In genomic region chr2:88220733-88221132, GRCh38 we compare ENCODE assay signal across 15 cellular contexts.
"Had no signal": no experiment of that assay in that cellular context is flagged by ENCODE, and none has a peak within 500 bp of the region (broad histone marks: within the 10 kb centered on the region; RNA-seq: fewer than 3 reads in every experiment).

No MANE protein-coding gene starts in this region.

- H3K36me3 ChIP-seq: ovary, thoracic aorta, upper lobe of right lung had no signal

- H3K4me1 Mint-ChIP-seq: activated naive CD8-positive, alpha-beta T cell treated with anti-CD3 and anti-CD28 coated beads, Interleukin-2, amount 50 U/mL, for 24 hours; mesothelial cell of epicardium; stimulated activated effector memory CD8-positive, alpha-beta T cell treated with anti-CD3 and anti-CD28 coated beads, Interleukin-12 subunit alpha, Interleukin-12 subunit beta, amount 100 ng/mL, for 72 hours had no signal

- H3K36me3 Mint-ChIP-seq: mesothelial cell of epicardium; stimulated activated effector memory CD8-positive, alpha-beta T cell treated with anti-CD3 and anti-CD28 coated beads, Interleukin-12 subunit alpha, Interleukin-12 subunit beta, amount 100 ng/mL, for 72 hours had no signal

- ATAC-seq: left cardiac atrium; stimulated activated effector memory CD8-positive, alpha-beta T cell treated with anti-CD3 and anti-CD28 coated beads, Interleukin-12 subunit alpha, Interleukin-12 subunit beta, amount 100 ng/mL, for 72 hours; upper lobe of right lung had no signal

- H3K4me3 Mint-ChIP-seq: activated naive CD4-positive, alpha-beta T cell treated with anti-CD3 and anti-CD28 coated beads for 36 hours; activated naive CD8-positive, alpha-beta T cell treated with anti-CD3 and anti-CD28 coated beads, Interleukin-2, amount 50 U/mL, for 24 hours; dendritic cell treated with granulocyte-macrophage colony-stimulating factor and Interleukin-4, amounts not matched to agents 40 ng/mL and 50 ng/mL, for 4 days; mesothelial cell of epicardium; stimulated activated effector memory CD8-positive, alpha-beta T cell treated with anti-CD3 and anti-CD28 coated beads, Interleukin-12 subunit alpha, Interleukin-12 subunit beta, amount 100 ng/mL, for 72 hours; T-helper 2 cell treated with Interferon-gamma antibody and Interleukin-4, amounts not matched to agents 5 μg/mL and 100 μg/mL, for 36 hours had no signal

- H3K9me3 Mint-ChIP-seq: activated naive CD4-positive, alpha-beta T cell treated with anti-CD3 and anti-CD28 coated beads for 36 hours; activated naive CD8-positive, alpha-beta T cell treated with anti-CD3 and anti-CD28 coated beads, Interleukin-2, amount 50 U/mL, for 24 hours; activated T-helper 2 cell treated with anti-CD3 and anti-CD28 coated beads, Interferon-gamma antibody, Interleukin-2, Interleukin-4, amounts not matched to agents 10 μg/mL and 5 μg/mL and 100 μg/mL, durations not matched to agents 14 hours and 24 hours and 36 hours; dendritic cell treated with granulocyte-macrophage colony-stimulating factor and Interleukin-4, amounts not matched to agents 40 ng/mL and 50 ng/mL, for 4 days; mesothelial cell of epicardium; stimulated activated effector memory CD8-positive, alpha-beta T cell treated with anti-CD3 and anti-CD28 coated beads, Interleukin-12 subunit alpha, Interleukin-12 subunit beta, amount 100 ng/mL, for 72 hours; T-helper 2 cell treated with Interferon-gamma antibody and Interleukin-4, amounts not matched to agents 5 μg/mL and 100 μg/mL, for 36 hours had no signal

- DNase-seq: activated naive CD4-positive, alpha-beta T cell treated with anti-CD3 and anti-CD28 coated beads for 36 hours; activated naive CD8-positive, alpha-beta T cell treated with anti-CD3 and anti-CD28 coated beads, Interleukin-2, amount 50 U/mL, for 24 hours; aorta; head of caudate nucleus; left cardiac atrium; ovary; stimulated activated CD4-positive, alpha-beta T cell treated with anti-CD3 and anti-CD28 coated beads, Interleukin-12 subunit alpha, Interleukin-12 subunit beta, amount 100 ng/mL, for 4 hours; upper lobe of right lung had no signal

- H3K9me3 ChIP-seq: ovary, thoracic aorta, upper lobe of right lung had no signal

- H3K27ac Mint-ChIP-seq: activated naive CD4-positive, alpha-beta T cell treated with anti-CD3 and anti-CD28 coated beads for 36 hours; activated naive CD8-positive, alpha-beta T cell treated with anti-CD3 and anti-CD28 coated beads, Interleukin-2, amount 50 U/mL, for 24 hours; activated T-helper 2 cell treated with anti-CD3 and anti-CD28 coated beads, Interferon-gamma antibody, Interleukin-2, Interleukin-4, amounts not matched to agents 10 μg/mL and 5 μg/mL and 100 μg/mL, durations not matched to agents 14 hours and 24 hours and 36 hours; dendritic cell treated with granulocyte-macrophage colony-stimulating factor and Interleukin-4, amounts not matched to agents 40 ng/mL and 50 ng/mL, for 4 days; mesothelial cell of epicardium; stimulated activated effector memory CD8-positive, alpha-beta T cell treated with anti-CD3 and anti-CD28 coated beads, Interleukin-12 subunit alpha, Interleukin-12 subunit beta, amount 100 ng/mL, for 72 hours; T-helper 2 cell treated with Interferon-gamma antibody and Interleukin-4, amounts not matched to agents 5 μg/mL and 100 μg/mL, for 36 hours had no signal

- H3K27ac ChIP-seq: ovary, thoracic aorta, upper lobe of right lung had no signal

- H3K27me3 ChIP-seq: ovary, upper lobe of right lung had no signal

- H3K4me1 ChIP-seq: upper lobe of right lung had no signal

- H3K4me3 ChIP-seq: lung, ovary, thoracic aorta, upper lobe of right lung had no signal
